22 cellular contexts compared by ENCODE assay signal in the genomic region with DNA sequence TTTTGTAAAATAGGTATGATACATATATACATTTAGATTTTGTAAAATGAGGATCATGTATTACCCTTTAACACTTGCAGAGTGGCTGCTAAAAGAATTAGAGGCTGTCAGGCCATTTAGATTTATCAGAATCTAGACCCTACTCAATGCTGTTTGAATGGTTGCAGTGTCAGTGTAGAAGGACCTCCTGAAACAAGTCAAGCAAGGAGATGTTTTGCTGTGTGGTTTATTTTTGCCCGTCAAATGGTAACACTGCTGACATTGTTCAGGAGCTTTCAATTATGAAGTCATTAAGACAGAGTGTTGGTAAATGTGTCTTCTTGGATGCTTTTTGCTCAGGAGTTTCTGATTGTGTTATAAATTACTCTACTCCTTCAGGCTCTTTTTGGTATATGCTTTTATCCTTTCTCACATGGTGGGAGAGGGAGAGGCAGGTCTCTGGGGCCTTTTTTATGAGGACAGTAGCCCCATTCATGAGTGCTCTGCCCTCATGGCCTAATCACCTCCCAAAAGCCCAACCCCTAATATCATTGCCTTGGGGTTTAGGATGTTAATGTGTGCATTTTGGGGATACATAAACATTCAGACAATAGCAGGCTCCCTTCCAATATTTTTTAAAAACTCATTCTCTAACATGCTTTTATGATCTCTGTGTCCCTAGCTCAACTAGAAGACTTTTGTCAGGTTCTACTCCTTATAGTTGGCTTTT. TPM values are rescaled to one million over a fixed set of nuclear protein-coding genes. Genes with fewer than 3 reads are reported as not detected.
A peak's percentile ranks its signal among the peaks of the same experiment; 100 is the strongest.
DNase-seq lines count a peak whose midpoint lies in the region; ATAC-seq, FAIRE-seq and TF ChIP-seq lines count a peak whose summit lies in the region.
"Had no signal": no experiment of that assay in that cellular context is flagged by ENCODE, and none has a peak within 500 bp of the region (broad histone marks: within the 10 kb centered on the region; RNA-seq: fewer than 3 reads in every experiment).

No MANE protein-coding gene starts in this region.

- no peak for TF ChIP-seq POLR2A in K562 (conservative IDR thresholded peaks at IDR 0.05)

- TF ChIP-seq CTCF in HFFc6 (IDR thresholded peaks at IDR 0.05) (no peak), K562 (IDR thresholded peaks at IDR 0.05 in 2 of 3, conservative IDR thresholded peaks at IDR 0.05 in 1 of 3; ENCODE audit: insufficient read depth in 2 of 3, low read depth in 1 of 3, low read length in 3 of 3) (no peak)

- no peak for TF ChIP-seq RAD21 in K562 (CRISPR knock-in tag; conservative IDR thresholded peaks at IDR 0.05 in 1 of 2, IDR thresholded peaks at IDR 0.05 in 1 of 2)

- H3K36me3 Mint-ChIP-seq in activated naive CD8-positive, alpha-beta T cell treated with anti-CD3 and anti-CD28 coated beads, Interleukin-2, amount 10 ng/mL, durations not matched to agents 7 days and 5 days = peaks cover 32% of the 10 kb centered on the region
- H3K36me3 Mint-ChIP-seq in activated naive CD8-positive, alpha-beta T cell treated with anti-CD3 and anti-CD28 coated beads, Interleukin-2, amount 50 U/mL, for 24 hours (ENCODE audit: low read depth) = peaks cover 61% of the 10 kb centered on the region
- peaks cover 75% of the 10 kb centered on the region for H3K36me3 Mint-ChIP-seq in HFFc6 (ENCODE audit: low read depth)

- H4K20me1 ChIP-seq in K562 (replicated peaks; ENCODE audit: control insufficient read depth, insufficient read depth, low read length) = no peaks in the 10 kb centered on the region

- WGBS in K562 (ENCODE audit: insufficient coverage, low coverage, missing lambda C conversion rate) = 100% methylated on average over 1 of the region's 1 CpG

- no TSS peak for BruUV-seq in K562 (replicated peaks; lab: Mats Ljungman, UMichigan)

- peak; percentile 11 for FAIRE-seq in K562 (lab: Jason Lieb, UNC)
- FAIRE-seq: GM12878, RCC 7860 had no signal

- no peak overlapping the region for H3K4me2 ChIP-seq in K562 (ENCODE audit: insufficient read depth, low read length)
- H3K4me2 ChIP-seq: KMS-11 had no signal

- H3K36me3 ChIP-seq in K562 (ENCODE audit: control insufficient read depth, insufficient read depth, low read length) = peaks cover 85% of the 10 kb centered on the region

- intact Hi-C loops in K562 (cut with micrococcal nuclease) = no loop called here

- CTCF ChIA-PET in K562 (lab: Yijun Ruan, JAX; ENCODE audit: low intra/inter-chr PET ratio) = no interaction called here

- in situ Hi-C loops in K562 (cut with MboI) = no loop called here

- POLR2A ChIA-PET in activated naive CD8-positive, alpha-beta T cell treated with anti-CD3 and anti-CD28 coated beads, Interleukin-2, amount 10 ng/mL, durations not matched to agents 7 days and 5 days (lab: Charles Lee) = interaction anchor here (0.7 kb wide), 1 partner anchor 18 kb away, joined by 3 read pairs; no protein-coding TSS in a partner anchor
- POLR2A ChIA-PET in K562 (lab: Yijun Ruan, JAX) = interaction anchor here (1.0 to 1.2 kb wide), 2 partner anchors 9 to 25 kb away, joined by 3 to 4 read pairs; no protein-coding TSS in a partner anchor

- TF ChIP-seq EP300 in K562 (IDR thresholded peaks at IDR 0.05; ENCODE audit: low read length) = no peak

- no peak overlapping the region for H2AFZ ChIP-seq in K562 (ENCODE audit: low read depth, low read length)

- H3K79me2 ChIP-seq in K562 (ENCODE audit: control insufficient read depth, insufficient read depth, low read length) = no peaks in the 10 kb centered on the region

- H3K4me3 Mint-ChIP-seq in activated naive CD8-positive, alpha-beta T cell treated with anti-CD3 and anti-CD28 coated beads, Interleukin-2, amount 10 ng/mL, durations not matched to agents 7 days and 5 days = no peak overlapping the region
- no peak overlapping the region for H3K4me3 Mint-ChIP-seq in activated naive CD8-positive, alpha-beta T cell treated with anti-CD3 and anti-CD28 coated beads, Interleukin-2, amount 50 U/mL, for 24 hours
- H3K4me3 Mint-ChIP-seq in HFFc6 = peak overlapping the region; percentile 26; the same call in 1 of the 2 replicates

- H3K27me3 Mint-ChIP-seq in activated naive CD8-positive, alpha-beta T cell treated with anti-CD3 and anti-CD28 coated beads, Interleukin-2, amount 10 ng/mL, durations not matched to agents 7 days and 5 days = no peaks in the 10 kb centered on the region
- H3K27me3 Mint-ChIP-seq in activated naive CD8-positive, alpha-beta T cell treated with anti-CD3 and anti-CD28 coated beads, Interleukin-2, amount 50 U/mL, for 24 hours = no peaks in the 10 kb centered on the region
- peaks cover 34% of the 10 kb centered on the region for H3K27me3 Mint-ChIP-seq in HFFc6 (ENCODE audit: insufficient read depth)

- ATAC-seq in activated naive CD8-positive, alpha-beta T cell treated with anti-CD3 and anti-CD28 coated beads, Interleukin-2, amount 10 ng/mL, durations not matched to agents 7 days and 5 days (ENCODE audit: low read depth) = no peak
- no peak for ATAC-seq in activated naive CD8-positive, alpha-beta T cell treated with anti-CD3 and anti-CD28 coated beads, Interleukin-2, amount 50 U/mL, for 24 hours
- ATAC-seq in K562 (no peak), HG02623 (IDR thresholded peaks at IDR 0.05; ENCODE audit: unreplicated experiment) (no peak)
- ATAC-seq: GM12878 had no signal

- no peak for DNase-seq in activated naive CD8-positive, alpha-beta T cell treated with anti-CD3 and anti-CD28 coated beads, Interleukin-2, amount 10 ng/mL, durations not matched to agents 7 days and 5 days
- DNase-seq in activated naive CD8-positive, alpha-beta T cell treated with anti-CD3 and anti-CD28 coated beads, Interleukin-2, amount 50 U/mL, for 24 hours = no peak
- DNase-seq in HFFc6 (no peak), K562 (ENCODE audit: extremely low read depth in 1 of 4, low spot score in 3 of 4) (no peak), pons (ENCODE audit: low spot score) (peak; percentile 43), NCI-H226 (no peak), NCI-H1694 treated with DMSO at 0.1 percent for 48 hours (lab: John Stamatoyannopoulos, UW) (no peak)
- DNase-seq: BE2C; DMS79 treated with DMSO at 0.1 percent for 48 hours; NCI-H1105; NCI-H146; NCI-H2029 treated with DMSO at 0.1 percent for 48 hours; NCI-H345; NCI-H524; NCI-H774; NK-92 treated with Interleukin-12 subunit alpha and Interleukin-12 subunit beta, amount 100 ng/mL, for 24 hours; SJCRH30 had no signal

- H3K27me3 ChIP-seq in K562 (ENCODE audit: control insufficient read depth in 2 of 2, insufficient read depth in 2 of 2, low read length in 2 of 2) = no peaks in the 10 kb centered on the region
- H3K27me3 ChIP-seq: BE2C, SJCRH30 had no signal

- H3K27ac Mint-ChIP-seq in activated naive CD8-positive, alpha-beta T cell treated with anti-CD3 and anti-CD28 coated beads, Interleukin-2, amount 10 ng/mL, durations not matched to agents 7 days and 5 days = peak overlapping the region; percentile 15
- H3K27ac Mint-ChIP-seq in activated naive CD8-positive, alpha-beta T cell treated with anti-CD3 and anti-CD28 coated beads, Interleukin-2, amount 50 U/mL, for 24 hours = no peak overlapping the region
- peak overlapping the region; percentile 58; the same call in 1 of the 2 replicates for H3K27ac Mint-ChIP-seq in HFFc6

- no peaks in the 10 kb centered on the region for H3K9me3 ChIP-seq in K562 (replicated peaks; ENCODE audit: control insufficient read depth, insufficient read depth, low read depth, low read length)
- H3K9me3 ChIP-seq: BE2C, SJCRH30 had no signal

- H3K4me1 Mint-ChIP-seq in activated naive CD8-positive, alpha-beta T cell treated with anti-CD3 and anti-CD28 coated beads, Interleukin-2, amount 10 ng/mL, durations not matched to agents 7 days and 5 days = peaks cover 3% of the 10 kb centered on the region
- no peaks in the 10 kb centered on the region for H3K4me1 Mint-ChIP-seq in activated naive CD8-positive, alpha-beta T cell treated with anti-CD3 and anti-CD28 coated beads, Interleukin-2, amount 50 U/mL, for 24 hours
- peaks cover 34% of the 10 kb centered on the region for H3K4me1 Mint-ChIP-seq in HFFc6 (ENCODE audit: low read depth)

- no peak overlapping the region for H3K27ac ChIP-seq in K562 (ENCODE audit: extremely low read depth, low read depth, low read length)
- H3K27ac ChIP-seq: HL-60, KMS-11, SJCRH30 had no signal

- H3K9ac ChIP-seq in K562 (ENCODE audit: insufficient read depth in 1 of 2, low read depth in 2 of 2, low read length in 2 of 2) = no peak overlapping the region
- H3K9ac ChIP-seq: KMS-11 had no signal

- no peaks in the 10 kb centered on the region for H3K9me3 Mint-ChIP-seq in activated naive CD8-positive, alpha-beta T cell treated with anti-CD3 and anti-CD28 coated beads, Interleukin-2, amount 10 ng/mL, durations not matched to agents 7 days and 5 days
- H3K9me3 Mint-ChIP-seq in activated naive CD8-positive, alpha-beta T cell treated with anti-CD3 and anti-CD28 coated beads, Interleukin-2, amount 50 U/mL, for 24 hours = no peaks in the 10 kb centered on the region
- peaks cover 13% of the 10 kb centered on the region for H3K9me3 Mint-ChIP-seq in HFFc6

- H3K9me1 ChIP-seq in K562 (ENCODE audit: control insufficient read depth, insufficient read depth, low read length) = no peaks in the 10 kb centered on the region

- no peak overlapping the region for H3K4me3 ChIP-seq in K562
- H3K4me3 ChIP-seq: GM12878, SJCRH30 had no signal

- no peaks in the 10 kb centered on the region for H3K4me1 ChIP-seq in K562 (replicated peaks in 1 of 2; ENCODE audit: control insufficient read depth in 2 of 2, insufficient read depth in 2 of 2, low read length in 2 of 2)
- H3K4me1 ChIP-seq: BE2C, SJCRH30 had no signal

RNA-seq across cellular contexts. Expression of a gene that starts 16.5 kb away (rescaled TPM):
- total RNA-seq in activated naive CD8-positive, alpha-beta T cell treated with anti-CD3 and anti-CD28 coated beads, Interleukin-2, amount 10 ng/mL, durations not matched to agents 7 days and 5 days = 1 to 10 TPM; 6.9 to 7.3 TPM
- total RNA-seq in HFFc6 (2021; fragmentation: NEBNext Ultra II Directional; extraction: Animal tissue kit (Norgen Biotek cat#: 25700)) = 1 to 10 TPM; 2.2 to 4.4 (median 4.1) TPM
- total RNA-seq in K562 (2011; cell fraction: chromatin; rRNA removed; ENCODE audit: low replicate concordance) = 20.4 and 74.5 TPM in 2 replicates
- 12.2 and 18.6 TPM in 2 replicates for total RNA-seq in K562 (2011; cell fraction: nucleolus; rRNA removed)
- total RNA-seq in K562 (2011; cell fraction: nucleoplasm; rRNA removed) = 20.0 and 24.5 TPM in 2 replicates
- total RNA-seq in K562 (2014; rRNA removed) = 1.2 TPM in 2 replicates
- 3.2 and 3.4 TPM in 2 replicates for total RNA-seq in K562 (2014; rRNA removed; fragmentation: Illumina TruSeq; extraction: Trizol)
- total RNA-seq in K562 (2015; rRNA removed; fragmentation: Illumina TruSeq; extraction: Trizol) = 3.5 TPM in 2 replicates
- 1.1 and 1.9 TPM in 2 replicates for total RNA-seq in K562 (2021)
- 0.41 and 0.42 TPM in 2 replicates for polyA plus RNA-seq in K562 (2011; rRNA removed)
- 0.06 and 0.16 TPM in 2 replicates for polyA plus RNA-seq in K562 (2011; cell fraction: cytosol; rRNA removed)
- 1.7 and 1.9 TPM in 2 replicates for polyA plus RNA-seq in K562 (2011; cell fraction: nucleus; rRNA removed)
- polyA plus RNA-seq in K562 (2012) = 0.24 and 0.34 TPM in 2 replicates
- 0.10 and 0.24 TPM in 2 replicates for polyA plus RNA-seq in K562 (2014; fragmentation: Illumina TruSeq; extraction: Trizol)
- under 1 TPM; 0.07 to 0.21 TPM for polyA plus RNA-seq in K562 (2014; fragmentation: Nextera tagmentation; extraction: Ambion mirVana)
- 0.41 and 0.78 TPM in 2 replicates for polyA plus RNA-seq in K562 (2014; rRNA removed)
- 7.7 and 9.4 TPM in 2 replicates for polyA minus RNA-seq in K562 (2011; rRNA and poly(A)+ RNA removed)
- polyA minus RNA-seq in K562 (2011; cell fraction: cytosol; rRNA and poly(A)+ RNA removed) = not detected in 2 replicates
- polyA minus RNA-seq in K562 (2011; cell fraction: nucleus; rRNA and poly(A)+ RNA removed) = 6.6 and 9.7 TPM in 2 replicates
